25 cellular contexts compared by ENCODE assay signal in the genomic region with DNA sequence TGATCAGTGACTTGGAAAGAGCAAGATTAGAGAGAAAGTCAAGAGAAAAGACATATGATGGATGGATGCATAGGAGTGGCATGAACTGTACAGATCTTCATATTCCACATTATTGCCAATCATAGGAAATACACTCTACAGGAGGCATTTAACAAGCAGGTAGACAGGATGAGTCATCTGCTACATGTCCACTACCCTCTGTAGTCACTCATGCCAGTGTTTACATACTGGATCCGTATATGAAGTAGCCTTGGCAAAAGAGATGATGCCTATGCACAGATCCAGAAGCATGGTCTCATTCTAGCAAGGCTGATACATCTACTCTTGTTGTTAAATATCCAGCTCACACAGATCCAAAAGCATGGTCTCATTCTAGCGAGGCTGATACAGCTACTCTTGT.
"Had no signal": no experiment of that assay in that cellular context is flagged by ENCODE, and none has a peak within 500 bp of the region (broad histone marks: within the 10 kb centered on the region; RNA-seq: fewer than 3 reads in every experiment).

No MANE protein-coding gene starts in this region.

- H3K36me3 ChIP-seq: neutrophil, pancreas, right lobe of liver, sigmoid colon, stomach, thoracic aorta, thyroid gland, tibial nerve, upper lobe of left lung, vagina had no signal

- H3K27ac ChIP-seq: neutrophil, pancreas, psoas muscle, right lobe of liver, sigmoid colon, stomach, thoracic aorta, thyroid gland, tibial nerve, upper lobe of left lung, vagina had no signal

- H3K4me1 ChIP-seq: pancreas, psoas muscle, right lobe of liver, sigmoid colon, stomach, thyroid gland, tibial nerve, upper lobe of left lung, vagina had no signal

- H3K9me3 ChIP-seq: neutrophil, pancreas, psoas muscle, right lobe of liver, sigmoid colon, stomach, thoracic aorta, thyroid gland, tibial nerve, upper lobe of left lung, vagina had no signal

- ATAC-seq: natural killer cell treated with Interleukin-12 subunit alpha and Interleukin-12 subunit beta and Interleukin-15 and Interleukin-18, amount 100 ng/mL, for 72 hours; pancreas; psoas muscle; right cardiac atrium; right lobe of liver; stimulated activated effector memory CD8-positive, alpha-beta T cell treated with anti-CD3 and anti-CD28 coated beads, Interleukin-12 subunit alpha, Interleukin-12 subunit beta, amount 100 ng/mL, for 72 hours; stimulated activated naive B cell treated with anti-CD40 and anti-IgM and Interleukin-4, amounts not matched to agents 10 μg/mL and 1 μg/mL and 100 μg/mL, for 72 hours had no signal

- H3K27me3 ChIP-seq: neutrophil, pancreas, right lobe of liver, sigmoid colon, stomach, thyroid gland, tibial nerve, upper lobe of left lung, vagina had no signal

- H3K4me3 ChIP-seq: pancreas, psoas muscle, right lobe of liver, sigmoid colon, stomach, thoracic aorta, thyroid gland, tibial nerve, upper lobe of left lung, vagina had no signal

- DNase-seq: nephron progenitor cell; nucleus accumbens; pancreas; posterior cingulate gyrus; psoas muscle; right cardiac atrium; right lobe of liver; sigmoid colon; small intestine; stimulated activated CD4-positive, alpha-beta T cell treated with anti-CD3 and anti-CD28 coated beads, Interleukin-15, amount 100 ng/mL, for 24 hours; stimulated activated CD4-positive, alpha-beta T cell treated with anti-CD3 and anti-CD28 coated beads, Interleukin-2, amount 100 ng/mL, for 24 hours; stimulated activated CD4-positive, alpha-beta T cell treated with anti-CD3 and anti-CD28 coated beads, Interleukin-2, amount 100 ng/mL, for 48 hours; stimulated activated CD4-positive, alpha-beta T cell treated with anti-CD3 and anti-CD28 coated beads, Interleukin-4, amount 100 ng/mL, for 24 hours; stimulated activated naive B cell treated with anti-CD40 and anti-IgM and Interleukin-4, amounts not matched to agents 10 μg/mL and 1 μg/mL and 100 μg/mL, for 72 hours; stimulated activated naive CD4-positive, alpha-beta T cell treated with Interleukin-2 at 50 U/mL for 16 hours; stomach; thyroid gland; trophoblast cell; upper lobe of left lung had no signal
